In the genomic region with DNA sequence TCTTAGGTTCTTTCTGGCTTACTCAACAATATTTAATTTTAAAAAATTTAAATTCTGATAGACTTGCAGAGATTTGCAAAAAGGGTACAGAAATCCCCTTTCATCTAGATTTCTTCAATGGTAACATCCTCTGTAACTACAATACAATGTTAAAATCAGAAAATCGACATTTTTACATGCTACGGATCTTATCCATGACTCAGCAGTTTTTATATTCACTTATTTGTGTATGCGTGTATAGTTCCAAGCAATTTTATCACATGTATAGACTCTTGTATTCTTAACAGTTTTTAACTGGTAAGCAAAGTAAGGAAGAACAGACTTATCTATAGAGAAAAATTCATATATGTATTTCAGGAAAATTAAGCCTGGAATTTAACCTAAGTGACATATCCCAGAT, we compare ENCODE assay signal across 33 cellular contexts.
"Had no signal": no experiment of that assay in that cellular context is flagged by ENCODE, and none has a peak within 500 bp of the region (broad histone marks: within the 10 kb centered on the region; RNA-seq: fewer than 3 reads in every experiment).

No MANE protein-coding gene starts in this region.

- DNase-seq: activated B cell treated with CpG ODN at 0.5 μM for 24 hours; activated CD4-positive, alpha-beta memory T cell treated with anti-CD3 and anti-CD28 coated beads for 36 hours; activated CD4-positive, alpha-beta T cell treated with anti-CD3 and anti-CD28 coated beads for 4 hours; activated CD4-positive, alpha-beta T cell treated with anti-CD3 and anti-CD28 coated beads, Interleukin-2, amount 10 ng/mL, durations not matched to agents 24 days and 14 days; activated CD4-positive, alpha-beta T cell treated with anti-CD3 and anti-CD28 coated beads, Interleukin-2, amount 50 U/mL, for 1 hour; activated CD4-positive, alpha-beta T cell treated with anti-CD3 and anti-CD28 coated beads, Interleukin-2, amount 50 U/mL, for 4 hours; activated CD4-positive, CD25-positive, alpha-beta regulatory T cell treated with anti-CD3 and anti-CD28 coated beads, Interleukin-2, amount 50 U/mL, for 72 hours; activated CD8-positive, alpha-beta memory T cell treated with anti-CD3 and anti-CD28 coated beads, Interleukin-2, amount 50 U/mL, for 4 hours; activated CD8-positive, alpha-beta T cell treated with anti-CD3 and anti-CD28 coated beads for 36 hours; activated effector memory CD4-positive, alpha-beta T cell treated with anti-CD3 and anti-CD28 coated beads, Interleukin-2, amount 50 U/mL, for 16 hours; activated gamma-delta T cell treated with Interleukin-2 at 50 U/mL for 16 hours; activated naive CD4-positive, alpha-beta T cell; activated naive CD4-positive, alpha-beta T cell treated with anti-CD3 and anti-CD28 coated beads for 36 hours; activated naive CD4-positive, alpha-beta T cell treated with anti-CD3 and anti-CD28 coated beads, Interleukin-2, amount 50 U/mL, for 16 hours; activated naive CD8-positive, alpha-beta T cell treated with anti-CD3 and anti-CD28 coated beads for 36 hours; activated T-cell treated with anti-CD3 and anti-CD28 coated beads for 4 hours; activated T-cell treated with anti-CD3 and anti-CD28 coated beads, Interleukin-2, amount 50 U/mL, for 1 hour; activated T-cell treated with anti-CD3 and anti-CD28 coated beads, Interleukin-2, amount 50 U/mL, for 4 hours; activated T-cell treated with anti-CD3 and anti-CD28 coated beads, Interleukin-2, amount 50 U/mL, for 72 hours; adrenal gland; amniotic stem cell; aorta; body of pancreas; brain microvascular endothelial cell; central memory CD4-positive, alpha-beta T cell; T-helper 2 cell; T-helper 9 cell had no signal

- H3K36me3 ChIP-seq: adrenal gland, brain microvascular endothelial cell, breast epithelium had no signal

- H3K27ac ChIP-seq: adrenal gland, body of pancreas, brain microvascular endothelial cell, breast epithelium, VCaP had no signal

- H3K9me3 ChIP-seq: adrenal gland, body of pancreas, breast epithelium had no signal

- H3K4me1 ChIP-seq: adrenal gland, breast epithelium had no signal

- H3K4me3 ChIP-seq: adrenal gland, body of pancreas, breast epithelium had no signal

- FAIRE-seq: astrocyte, TTC549 had no signal

- H3K27me3 ChIP-seq: adrenal gland, body of pancreas, brain microvascular endothelial cell, breast epithelium had no signal

- ATAC-seq: activated CD8-positive, alpha-beta T cell treated with anti-CD3 and anti-CD28 coated beads for 36 hours; activated naive CD4-positive, alpha-beta T cell treated with anti-CD3 and anti-CD28 coated beads, Interleukin-2, amount 50 U/mL, for 72 hours; activated T-cell treated with anti-CD3 and anti-CD28 coated beads, Interleukin-2, amount 50 U/mL, for 4 hours; activated T-cell treated with anti-CD3 and anti-CD28 coated beads, Interleukin-2, amount 50 U/mL, for 72 hours; activated T-helper 17 cell treated with anti-CD3 and anti-CD28 coated beads, Interleukin-2, amount 50 U/mL, for 72 hours; body of pancreas had no signal
